Comparison of ENCODE assay signal across 23 cellular contexts in the genomic region with DNA sequence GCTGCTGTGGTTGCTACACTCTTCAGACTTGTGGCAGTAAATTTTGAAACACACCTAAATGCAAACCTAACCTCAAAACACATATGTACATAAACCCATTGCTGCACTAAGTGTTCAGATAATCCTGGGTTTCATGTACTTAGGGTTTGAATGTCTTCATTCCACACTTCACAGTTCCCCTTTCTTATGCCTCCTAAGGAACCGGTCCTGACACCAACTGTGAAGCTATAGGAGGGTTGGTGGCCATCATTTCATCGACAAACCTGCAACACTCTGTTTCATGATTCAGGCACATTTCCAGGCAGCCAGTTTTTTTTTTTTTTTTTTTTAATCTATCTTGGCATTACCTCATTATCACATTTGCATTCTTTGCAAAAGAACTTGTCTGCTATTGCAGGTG. TPM values are rescaled to one million over a fixed set of nuclear protein-coding genes. Genes with fewer than 3 reads are reported as not detected.
A peak's percentile ranks its signal among the peaks of the same experiment; 100 is the strongest.
DNase-seq lines count a peak whose midpoint lies in the region; ATAC-seq and TF ChIP-seq lines count a peak whose summit lies in the region.
"Had no signal": no experiment of that assay in that cellular context is flagged by ENCODE, and none has a peak within 500 bp of the region (broad histone marks: within the 10 kb centered on the region; RNA-seq: fewer than 3 reads in every experiment).

No MANE protein-coding gene starts in this region.

- peak; percentile 13 for TF ChIP-seq RAD21 in neural cell (conservative IDR thresholded peaks at IDR 0.05)

- 0 out of 2 replicates have a peak overlapping the region, but pooled peaks have one; percentile 64 for H3K9ac ChIP-seq in ES-I3 (ENCODE audit: low read depth, low read length)
- H3K9ac ChIP-seq in HUES64 (ENCODE audit: low read depth, low read length) = no peak overlapping the region
- H3K9ac ChIP-seq in neural cell (ENCODE audit: low read length) = peak overlapping the region; percentile 97
- H3K9ac ChIP-seq: BLaER1 treated with 17β-estradiol and CSF1 and Interleukin-3, amounts not matched to agents 10 nM and 100 nM; KMS-11 had no signal

- DNase-seq in dorsolateral prefrontal cortex = no peak
- DNase-seq in activated naive CD8-positive, alpha-beta T cell treated with anti-CD3 and anti-CD28 coated beads, Interleukin-2, amount 50 U/mL, for 24 hours = no peak
- no peak for DNase-seq in 8988T
- no peak for DNase-seq in stimulated activated naive CD8-positive, alpha-beta T cell treated with anti-CD3 and anti-CD28 coated beads, Interleukin-15, amount 100 ng/mL, for 72 hours
- DNase-seq: ACHN; activated CD4-positive, alpha-beta T cell treated with anti-CD3 and anti-CD28 coated beads, Interleukin-2, amount 10 ng/mL, durations not matched to agents 24 days and 14 days; activated CD8-positive, alpha-beta memory T cell treated with anti-CD3 and anti-CD28 coated beads, Interleukin-2, amount 10 ng/mL, durations not matched to agents 7 days and 5 days; activated naive CD4-positive, alpha-beta T cell treated with anti-CD3 and anti-CD28 coated beads, Interleukin-2, amount 50 U/mL, for 16 hours; anterior cingulate cortex; NCI-H1092; NCI-H2081; nucleus accumbens; stimulated activated CD4-positive, alpha-beta T cell treated with anti-CD3 and anti-CD28 coated beads, Interleukin-12 subunit alpha, Interleukin-12 subunit beta, amount 100 ng/mL, for 4 hours; T-helper 17 cell; upper lobe of left lung had no signal

- no peak overlapping the region for H2AFZ ChIP-seq in neural cell (ENCODE audit: low read depth, low read length)

- H3K4me2 ChIP-seq in neural cell (ENCODE audit: low read length) = peak overlapping the region; percentile 99
- H3K4me2 ChIP-seq: BLaER1 treated with 17β-estradiol and CSF1 and Interleukin-3, amounts not matched to agents 10 nM and 100 nM; KMS-11 had no signal

- H3F3A ChIP-seq in neural cell (ENCODE audit: insufficient read depth, low read length, poor library complexity, severe bottlenecking) = no peaks in the 10 kb centered on the region

- H3K27ac Mint-ChIP-seq in activated naive CD8-positive, alpha-beta T cell treated with anti-CD3 and anti-CD28 coated beads, Interleukin-2, amount 50 U/mL, for 24 hours = no peak overlapping the region
- H3K27ac Mint-ChIP-seq in stimulated activated naive CD8-positive, alpha-beta T cell treated with anti-CD3 and anti-CD28 coated beads, Interleukin-15, amount 100 ng/mL, for 72 hours = no peak overlapping the region
- H3K27ac Mint-ChIP-seq: activated CD4-positive, alpha-beta T cell treated with anti-CD3 and anti-CD28 coated beads, Interleukin-2, amount 10 ng/mL, durations not matched to agents 24 days and 14 days; activated CD8-positive, alpha-beta memory T cell treated with anti-CD3 and anti-CD28 coated beads, Interleukin-2, amount 10 ng/mL, durations not matched to agents 7 days and 5 days; activated T-helper 1 cell treated with anti-CD3 and anti-CD28 coated beads, Interleukin-12 subunit alpha, Interleukin-12 subunit beta, Interleukin-2, Interleukin-4 antibody, amounts not matched to agents 30 ng/mL and 10 ng/mL and 1 ng/mL, durations not matched to agents 14 hours and 24 hours and 36 hours; T-helper 17 cell had no signal

- H3K4me1 Mint-ChIP-seq in activated naive CD8-positive, alpha-beta T cell treated with anti-CD3 and anti-CD28 coated beads, Interleukin-2, amount 50 U/mL, for 24 hours = peaks cover 2% of the 10 kb centered on the region
- peaks cover 16% of the 10 kb centered on the region for H3K4me1 Mint-ChIP-seq in stimulated activated naive CD8-positive, alpha-beta T cell treated with anti-CD3 and anti-CD28 coated beads, Interleukin-15, amount 100 ng/mL, for 72 hours
- H3K4me1 Mint-ChIP-seq: activated CD4-positive, alpha-beta T cell treated with anti-CD3 and anti-CD28 coated beads, Interleukin-2, amount 10 ng/mL, durations not matched to agents 24 days and 14 days had no signal

- peaks cover 47% of the 10 kb centered on the region for H3K27me3 Mint-ChIP-seq in activated naive CD8-positive, alpha-beta T cell treated with anti-CD3 and anti-CD28 coated beads, Interleukin-2, amount 50 U/mL, for 24 hours
- H3K27me3 Mint-ChIP-seq in stimulated activated naive CD8-positive, alpha-beta T cell treated with anti-CD3 and anti-CD28 coated beads, Interleukin-15, amount 100 ng/mL, for 72 hours = peaks cover 69% of the 10 kb centered on the region

- no peak overlapping the region for H3K27ac ChIP-seq in HUES64 (ENCODE audit: low read depth, low read length)
- H3K27ac ChIP-seq in dorsolateral prefrontal cortex = peak overlapping the region in 34 of 59 donors; percentile 6 to 97 (median 94)
- peak overlapping the region; percentile 93 for H3K27ac ChIP-seq in neural cell (ENCODE audit: low read length)
- H3K27ac ChIP-seq: BLaER1 treated with 17β-estradiol and CSF1 and Interleukin-3, amounts not matched to agents 10 nM and 100 nM; KMS-11; SJSA1; upper lobe of left lung had no signal

- H3K4me3 ChIP-seq in HUES64 (ENCODE audit: low read length) (peak overlapping the region; percentile 72), dorsolateral prefrontal cortex (peak overlapping the region; percentile 56 to 92 (median 80)), neural cell (ENCODE audit: low read length) (peak overlapping the region; percentile 92)
- H3K4me3 ChIP-seq: BLaER1 treated with 17β-estradiol and CSF1 and Interleukin-3, amounts not matched to agents 10 nM and 100 nM; SJSA1 had no signal

- H3K9me3 ChIP-seq in ES-I3 (ENCODE audit: control insufficient read depth, insufficient read depth, low read length) = peaks cover 8% of the 10 kb centered on the region
- H3K9me3 ChIP-seq in HUES64 (ENCODE audit: insufficient read depth, low read depth, low read length) = 0 out of 2 replicates have a peak, but pooled peaks cover under 1% of the 10 kb centered on the region
- no peaks in the 10 kb centered on the region for H3K9me3 ChIP-seq in neural cell (ENCODE audit: low read length)
- H3K9me3 ChIP-seq: SJSA1, upper lobe of left lung had no signal

- H3K4me1 ChIP-seq in ES-I3 (ENCODE audit: insufficient read depth, low read length) (no peaks in the 10 kb centered on the region), HUES64 (ENCODE audit: insufficient read depth, low read length) (peaks cover 29% of the 10 kb centered on the region; the same call in 1 of the 2 replicates)
- H3K4me1 ChIP-seq: BLaER1 treated with 17β-estradiol and CSF1 and Interleukin-3, amounts not matched to agents 10 nM and 100 nM had no signal

- no peak overlapping the region for H3K4me3 Mint-ChIP-seq in activated naive CD8-positive, alpha-beta T cell treated with anti-CD3 and anti-CD28 coated beads, Interleukin-2, amount 50 U/mL, for 24 hours
- no peak overlapping the region for H3K4me3 Mint-ChIP-seq in stimulated activated naive CD8-positive, alpha-beta T cell treated with anti-CD3 and anti-CD28 coated beads, Interleukin-15, amount 100 ng/mL, for 72 hours
- H3K4me3 Mint-ChIP-seq: activated CD4-positive, alpha-beta T cell treated with anti-CD3 and anti-CD28 coated beads, Interleukin-2, amount 10 ng/mL, durations not matched to agents 24 days and 14 days; activated CD8-positive, alpha-beta memory T cell treated with anti-CD3 and anti-CD28 coated beads, Interleukin-2, amount 10 ng/mL, durations not matched to agents 7 days and 5 days; activated T-helper 1 cell treated with anti-CD3 and anti-CD28 coated beads, Interleukin-12 subunit alpha, Interleukin-12 subunit beta, Interleukin-2, Interleukin-4 antibody, amounts not matched to agents 30 ng/mL and 10 ng/mL and 1 ng/mL, durations not matched to agents 14 hours and 24 hours and 36 hours; T-helper 17 cell had no signal

- peaks cover 68% of the 10 kb centered on the region for H3K79me2 ChIP-seq in neural cell (replicated peaks; ENCODE audit: insufficient read depth, low read length)

- intact Hi-C loops in dorsolateral prefrontal cortex (cut with DNase I) = loop anchor here (5.0 to 10.0 kb wide), 6 partner anchors 66 to 406 kb away; no protein-coding TSS in a partner anchor

- no peaks in the 10 kb centered on the region for H3K9me2 ChIP-seq in neural cell (ENCODE audit: insufficient read depth, low read length)

- TF ChIP-seq EP300 in neural cell (conservative IDR thresholded peaks at IDR 0.05; ENCODE audit: poor library complexity, severe bottlenecking) = no peak

- no peaks in the 10 kb centered on the region for H3K36me3 ChIP-seq in ES-I3 (ENCODE audit: insufficient read depth, low read length)
- no peaks in the 10 kb centered on the region for H3K36me3 ChIP-seq in HUES64 (ENCODE audit: insufficient read depth, low read length)
- peaks cover 10% of the 10 kb centered on the region for H3K36me3 ChIP-seq in neural cell (ENCODE audit: insufficient read depth, low read length)
- H3K36me3 ChIP-seq: BLaER1 treated with 17β-estradiol and CSF1 and Interleukin-3, amounts not matched to agents 10 nM and 100 nM; SJSA1; upper lobe of left lung had no signal

- TF ChIP-seq CTCF in dorsolateral prefrontal cortex (IDR thresholded peaks at IDR 0.05 in 54 of 56, conservative IDR thresholded peaks at IDR 0.05 in 2 of 56; ENCODE audit: low read depth in 1 of 56, partially characterized antibody in 56 of 56) = no peak
- TF ChIP-seq CTCF in neural cell (IDR thresholded peaks at IDR 0.05; ENCODE audit: poor library complexity, severe bottlenecking) = no peak

- whole genome bisulfite sequencing in HUES64 = 8% methylated on average over 2 of the region's 2 CpGs

- H3K27me3 ChIP-seq in HUES64 (ENCODE audit: insufficient read depth, low read length) = peaks cover 59% of the 10 kb centered on the region
- H3K27me3 ChIP-seq in dorsolateral prefrontal cortex = no peaks in the 10 kb centered on the region
- no peaks in the 10 kb centered on the region for H3K27me3 ChIP-seq in neural cell (ENCODE audit: insufficient read depth, low read depth, low read length)
- H3K27me3 ChIP-seq: BLaER1 treated with 17β-estradiol and CSF1 and Interleukin-3, amounts not matched to agents 10 nM and 100 nM had no signal

- no peaks in the 10 kb centered on the region for H3K36me3 Mint-ChIP-seq in activated naive CD8-positive, alpha-beta T cell treated with anti-CD3 and anti-CD28 coated beads, Interleukin-2, amount 50 U/mL, for 24 hours (ENCODE audit: low read depth)

- H3K9me3 Mint-ChIP-seq in activated naive CD8-positive, alpha-beta T cell treated with anti-CD3 and anti-CD28 coated beads, Interleukin-2, amount 50 U/mL, for 24 hours = no peaks in the 10 kb centered on the region
- no peaks in the 10 kb centered on the region for H3K9me3 Mint-ChIP-seq in stimulated activated naive CD8-positive, alpha-beta T cell treated with anti-CD3 and anti-CD28 coated beads, Interleukin-15, amount 100 ng/mL, for 72 hours
- H3K9me3 Mint-ChIP-seq: activated T-helper 1 cell treated with anti-CD3 and anti-CD28 coated beads, Interleukin-12 subunit alpha, Interleukin-12 subunit beta, Interleukin-2, Interleukin-4 antibody, amounts not matched to agents 30 ng/mL and 10 ng/mL and 1 ng/mL, durations not matched to agents 14 hours and 24 hours and 36 hours had no signal

- no peak for ATAC-seq in esophagus mucosa
- ATAC-seq in activated naive CD8-positive, alpha-beta T cell treated with anti-CD3 and anti-CD28 coated beads, Interleukin-2, amount 50 U/mL, for 24 hours = no peak
- no peak for ATAC-seq in stimulated activated naive CD8-positive, alpha-beta T cell treated with anti-CD3 and anti-CD28 coated beads, Interleukin-15, amount 100 ng/mL, for 72 hours
- ATAC-seq: activated CD8-positive, alpha-beta memory T cell treated with anti-CD3 and anti-CD28 coated beads, Interleukin-2, amount 10 ng/mL, durations not matched to agents 7 days and 5 days; T-helper 17 cell had no signal

- H4K20me1 ChIP-seq in neural cell (ENCODE audit: insufficient read depth) = no peaks in the 10 kb centered on the region
- H4K20me1 ChIP-seq: BLaER1 treated with 17β-estradiol and CSF1 and Interleukin-3, amounts not matched to agents 10 nM and 100 nM had no signal

RNA-seq across cellular contexts. Expression of a gene that starts 3.2 kb away (rescaled TPM):
- polyA plus RNA-seq in HUES64 (2013, experiment 1 of 2) = 19.6 TPM
- polyA plus RNA-seq in HUES64 (2013, experiment 2 of 2) = 24.2 TPM
- total RNA-seq in dorsolateral prefrontal cortex (100 to 1,000 TPM in 2 of 120 experiments, 10 to 100 TPM in 118; 50.8 to 117 (median 73.3) TPM), esophagus mucosa (12.0 TPM)
- 26.1 and 28.5 TPM in 2 replicates for polyA plus RNA-seq in neural cell
- 76.7 and 91.8 TPM in 2 replicates for polyA minus RNA-seq in neural cell
- total RNA-seq: activated CD4-positive, alpha-beta T cell treated with anti-CD3 and anti-CD28 coated beads, Interleukin-2, amount 10 ng/mL, durations not matched to agents 24 days and 14 days; activated CD8-positive, alpha-beta memory T cell treated with anti-CD3 and anti-CD28 coated beads, Interleukin-2, amount 10 ng/mL, durations not matched to agents 7 days and 5 days; activated T-helper 1 cell treated with anti-CD3 and anti-CD28 coated beads, Interleukin-12 subunit alpha, Interleukin-12 subunit beta, Interleukin-2, Interleukin-4 antibody, amounts not matched to agents 30 ng/mL and 10 ng/mL and 1 ng/mL, durations not matched to agents 14 hours and 24 hours and 36 hours had no signal
